19 cellular contexts compared by ENCODE assay signal in the genomic region with DNA sequence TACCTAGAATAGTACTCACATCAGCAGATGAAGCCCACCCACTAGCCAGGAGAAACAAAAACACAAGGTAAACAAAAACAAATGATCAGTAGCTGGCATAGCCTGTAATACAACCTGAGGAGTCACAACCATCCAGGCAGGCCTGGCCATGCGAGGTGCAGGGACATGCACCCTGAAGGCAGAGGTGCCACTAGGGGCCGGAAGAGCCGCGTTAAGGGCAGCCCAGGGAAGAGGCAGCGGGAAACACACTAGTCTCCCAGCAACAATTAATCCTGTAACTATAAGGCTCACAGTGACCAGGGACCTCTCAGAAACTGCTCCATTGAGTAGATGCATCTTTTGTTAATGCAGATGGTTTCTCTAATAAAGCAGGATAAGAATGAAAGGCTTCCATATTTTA. TPM values are rescaled to one million over a fixed set of nuclear protein-coding genes. Genes with fewer than 3 reads are reported as not detected.
A peak's percentile ranks its signal among the peaks of the same experiment; 100 is the strongest.
DNase-seq lines count a peak whose midpoint lies in the region; ATAC-seq, FAIRE-seq and TF ChIP-seq lines count a peak whose summit lies in the region.
"Had no signal": no experiment of that assay in that cellular context is flagged by ENCODE, and none has a peak within 500 bp of the region (broad histone marks: within the 10 kb centered on the region; RNA-seq: fewer than 3 reads in every experiment).

No MANE protein-coding gene starts in this region.

- H3K27me3 ChIP-seq in DND-41 (ENCODE audit: insufficient read depth, low read length, poor library complexity) (no peaks in the 10 kb centered on the region), HUES48 (ENCODE audit: control insufficient read depth, insufficient read depth, low read length) (no peaks in the 10 kb centered on the region), bronchial epithelial cell (ENCODE audit: control insufficient read depth, insufficient read depth, low read length) (no peaks in the 10 kb centered on the region), ovary (no peaks in the 10 kb centered on the region), SJCRH30 (no peaks in the 10 kb centered on the region)
- H3K27me3 ChIP-seq: breast epithelium had no signal

- TF ChIP-seq POLR2A in ovary (IDR thresholded peaks at IDR 0.05), result no peak

- H3K9ac ChIP-seq in DND-41 (ENCODE audit: low read depth, low read length) (no peak overlapping the region), HUES48 (ENCODE audit: low read depth, low read length) (no peak overlapping the region)

- H3K79me2 ChIP-seq in DND-41 (ENCODE audit: insufficient read depth, low read length), result no peaks in the 10 kb centered on the region

- H3K36me3 ChIP-seq in DND-41 (ENCODE audit: insufficient read depth, low read length) (peaks cover 6% of the 10 kb centered on the region; the same call in 1 of the 2 replicates), HUES48 (ENCODE audit: control insufficient read depth, insufficient read depth, low read length) (peaks cover 17% of the 10 kb centered on the region), bronchial epithelial cell (ENCODE audit: control insufficient read depth, insufficient read depth, low read length) (no peaks in the 10 kb centered on the region), ovary (no peaks in the 10 kb centered on the region), SJCRH30 (0 out of 2 replicates have a peak, but pooled peaks cover 2% of the 10 kb centered on the region)
- H3K36me3 ChIP-seq: breast epithelium, prostate gland had no signal

- no peak for TF ChIP-seq CTCF in DND-41 (IDR thresholded peaks at IDR 0.05; ENCODE audit: borderline replicate concordance, extremely low read depth, low read length, poor library complexity, severe bottlenecking)
- TF ChIP-seq CTCF in bronchial epithelial cell (IDR thresholded peaks at IDR 0.05; ENCODE audit: insufficient read depth, low read length, severe bottlenecking), result peak; percentile 16
- no peak for TF ChIP-seq CTCF in ovary (IDR thresholded peaks at IDR 0.05)

- intact Hi-C loops in ovary (cut with DNase I), result no loop called here

- no peak for FAIRE-seq in bronchial epithelial cell (lab: Jason Lieb, UNC)

- H3K9me3 ChIP-seq in DND-41 (ENCODE audit: insufficient read depth, low read length, severe bottlenecking), result no peaks in the 10 kb centered on the region
- H3K9me3 ChIP-seq in HUES48 (ENCODE audit: control insufficient read depth, insufficient read depth, low read length), result no peaks in the 10 kb centered on the region
- H3K9me3 ChIP-seq in ovary, result no peaks in the 10 kb centered on the region
- no peaks in the 10 kb centered on the region; the same call in 1 of the 2 replicates for H3K9me3 ChIP-seq in SJCRH30 (replicated peaks)
- H3K9me3 ChIP-seq: breast epithelium, prostate gland had no signal

- no peaks in the 10 kb centered on the region for H3K4me1 ChIP-seq in DND-41 (ENCODE audit: insufficient read depth, low read length)
- peaks cover 38% of the 10 kb centered on the region for H3K4me1 ChIP-seq in HUES48 (ENCODE audit: control insufficient read depth, insufficient read depth, low read length)
- peaks cover 7% of the 10 kb centered on the region for H3K4me1 ChIP-seq in ovary (ENCODE audit: insufficient read depth)
- no peaks in the 10 kb centered on the region for H3K4me1 ChIP-seq in SJCRH30
- H3K4me1 ChIP-seq: breast epithelium, prostate gland had no signal

- TF ChIP-seq EP300 in ovary (IDR thresholded peaks at IDR 0.05), result no peak

- H3K4me2 ChIP-seq in DND-41 (ENCODE audit: insufficient read depth, low read length), result no peak overlapping the region

- H3K27ac ChIP-seq in DND-41 (ENCODE audit: low read length) (no peak overlapping the region), HUES48 (ENCODE audit: low read depth, low read length) (peak overlapping the region; percentile 40), ovary (no peak overlapping the region), SJCRH30 (no peak overlapping the region)
- H3K27ac ChIP-seq: breast epithelium, prostate gland had no signal

- ATAC-seq in DND-41 (ENCODE audit: insufficient read depth, low read depth) (peak; percentile 44; the same call in 1 of the 3 replicates), GM19467 (IDR thresholded peaks at IDR 0.05; ENCODE audit: unreplicated experiment) (no peak), HG02870 (IDR thresholded peaks at IDR 0.05; ENCODE audit: unreplicated experiment) (no peak)

- H3K4me3 ChIP-seq in DND-41 (ENCODE audit: low read depth in 1 of 2, low read length in 2 of 2) (no peak overlapping the region), HUES48 (ENCODE audit: low read depth, low read length) (no peak overlapping the region), bronchial epithelial cell (ENCODE audit: low read depth, low read length) (no peak overlapping the region), ovary (no peak overlapping the region), SJCRH30 (no peak overlapping the region)
- H3K4me3 ChIP-seq: breast epithelium, prostate gland had no signal

- no peak overlapping the region for H2AFZ ChIP-seq in DND-41 (ENCODE audit: low read depth, low read length)

- H4K20me1 ChIP-seq in DND-41 (ENCODE audit: insufficient read depth, low read length), result peaks cover 3% of the 10 kb centered on the region; the same call in 1 of the 2 replicates

- WGBS in ovary, 3 donors, result 36 to 59% (median 52%) methylated on average over 5 of the region's 5 CpGs

- DNase-seq in DND-41 (no peak), bronchial epithelial cell (ENCODE audit: low read depth) (no peak), myocyte (ENCODE audit: low read depth) (peak; percentile 66), ovary (no peak), SJCRH30 (no peak)
- DNase-seq: activated CD4-positive, alpha-beta T cell treated with anti-CD3 and anti-CD28 coated beads for 1 hour; activated CD8-positive, alpha-beta memory T cell treated with anti-CD3 and anti-CD28 coated beads, Interleukin-2, amount 50 U/mL, for 4 hours; activated naive CD4-positive, alpha-beta T cell treated with anti-CD3 and anti-CD28 coated beads, Interleukin-2, amount 10 ng/mL, durations not matched to agents 7 days and 5 days; effector CD8-positive, alpha-beta T cell; hypothalamus; left cardiac atrium; NCI-H187; NK-92 treated with Interleukin-12 subunit alpha and Interleukin-12 subunit beta, amount 100 ng/mL, for 24 hours; T-helper 2 cell had no signal

RNA-seq across cellular contexts. Expression of a gene that starts 28.9 kb away (rescaled TPM):
- total RNA-seq in bronchial epithelial cell (17.2 and 26.9 TPM in 2 replicates), myocyte (1,506 and 1,796 TPM in 2 replicates), ovary (100 to 1,000 TPM in 6 of 7 donors, 10 to 100 TPM in 1; 84.0 to 172 (median 133) TPM)
- polyA plus RNA-seq in myocyte (2012), result 393 TPM
- polyA plus RNA-seq in ovary, result 10 to 100 TPM; 62.4 to 87.6 TPM
- total RNA-seq in SJCRH30 (2014; rRNA removed; shearing (Covaris generic)), result 57.0 and 68.2 TPM in 2 replicates
